ENCODE assay signal across 8 cellular contexts in the genomic region with DNA sequence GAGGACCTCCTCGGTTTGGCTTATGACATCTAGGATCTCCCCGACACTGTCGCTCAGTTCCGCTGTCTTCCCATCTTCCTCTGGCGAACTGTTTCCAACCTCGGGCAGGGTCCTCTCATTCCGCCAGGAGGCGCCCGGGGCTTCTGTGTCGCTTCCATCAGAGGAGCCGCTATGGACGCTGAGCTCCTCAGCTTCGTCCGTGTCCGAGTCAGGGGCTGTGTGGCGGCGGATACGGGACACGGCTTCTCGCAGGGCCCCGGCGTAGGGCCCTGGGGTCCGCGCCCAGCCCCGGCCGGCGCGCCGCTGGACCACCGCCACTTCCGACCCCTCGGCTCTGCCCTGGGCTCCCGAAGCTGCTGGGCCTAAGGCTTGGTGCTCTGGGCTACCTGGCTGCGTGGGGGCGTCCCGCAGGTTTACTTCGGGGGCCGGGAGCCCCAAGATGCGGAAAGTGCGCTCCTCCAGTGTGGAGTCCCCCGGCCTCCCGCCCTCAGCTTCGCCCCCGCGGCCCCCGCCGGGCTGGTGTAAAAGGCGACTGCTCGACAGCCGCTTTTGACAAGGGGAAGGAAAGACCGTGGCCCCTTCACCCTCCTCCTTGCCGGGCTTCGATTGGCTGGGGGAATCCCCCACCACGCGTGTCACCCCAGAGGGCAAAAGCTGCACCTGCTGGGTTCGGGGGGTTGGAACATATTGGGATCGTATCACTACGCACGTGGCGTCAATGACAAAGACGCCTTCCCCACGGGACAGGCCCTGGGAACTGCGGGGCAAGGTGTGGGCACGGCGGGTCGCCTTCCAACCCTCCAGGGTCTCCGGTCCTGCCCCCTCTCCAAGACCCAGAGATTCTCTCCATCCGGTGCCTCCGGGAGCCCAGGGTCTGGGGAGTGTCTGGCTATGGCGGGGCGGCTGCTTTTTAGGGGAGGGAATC. TPM values are rescaled to one million over a fixed set of nuclear protein-coding genes. Genes with fewer than 3 reads are reported as not detected.
DNase-seq lines count a peak whose midpoint lies in the region; ATAC-seq and TF ChIP-seq lines count a peak whose summit lies in the region.

No MANE protein-coding gene starts in this region.

- H3K4me3 ChIP-seq in SK-N-MC (peak overlapping the region; percentile 34), prostate gland (peak overlapping the region; percentile 18 to 30)

- ATAC-seq in HG02798 (IDR thresholded peaks at IDR 0.05; ENCODE audit: poor library complexity, unreplicated experiment) (no peak), HG02981 (IDR thresholded peaks at IDR 0.05; ENCODE audit: unreplicated experiment) (no peak)

- H3K4me1 ChIP-seq in prostate gland (replicated peaks): peaks cover 19% of the 10 kb centered on the region

- 9% methylated on average over 71 of the region's 71 CpGs for WGBS in prostate gland

- TF ChIP-seq POLR2A in prostate gland (IDR thresholded peaks at IDR 0.05): no peak

- intact Hi-C loops in prostate gland (cut with DNase I): loop anchor here (5.0 kb wide), 1 partner anchor 145 kb away; a partner anchor contains a TSS

- peaks cover 3% of the 10 kb centered on the region for H3K27me3 ChIP-seq in prostate gland (replicated peaks; ENCODE audit: insufficient read depth)

- H3K9me3 ChIP-seq in SK-N-MC (ENCODE audit: low read depth, low read length): no peaks in the 10 kb centered on the region
- no peaks in the 10 kb centered on the region for H3K9me3 ChIP-seq in prostate gland

- H3K36me3 ChIP-seq in SK-N-MC (ENCODE audit: insufficient read depth, low read length): no peaks in the 10 kb centered on the region; the same call in 1 of the 2 replicates
- no peaks in the 10 kb centered on the region for H3K36me3 ChIP-seq in prostate gland

- no peak overlapping the region for H3K9ac ChIP-seq in SK-N-MC (ENCODE audit: insufficient read length)

- H3K27ac ChIP-seq in SK-N-MC (no peak overlapping the region), prostate gland (no peak overlapping the region)

- peak; percentile 66 for DNase-seq in COR-L47 (lab: John Stamatoyannopoulos, UW)
- peak; percentile 93 for DNase-seq in HuH-7 (ENCODE audit: low spot score)
- DNase-seq in SK-N-MC (ENCODE audit: low read depth, low spot score): no peak
- peak; percentile 86 for DNase-seq in astrocyte of the hippocampus (ENCODE audit: low read depth, low spot score)
- DNase-seq in hippocampal formation (lab: John Stamatoyannopoulos, UW): peak; percentile 52 to 69
- peak; percentile 69 for DNase-seq in prostate gland (ENCODE audit: low spot score)

- peak in 3 of 4 experiments; percentile 50 to 72 (median 60) for TF ChIP-seq CTCF in prostate gland (IDR thresholded peaks at IDR 0.05)

RNA-seq across cellular contexts. Expression of a gene that starts 2.1 kb away (rescaled TPM):
- total RNA-seq in prostate gland: 1 to 10 TPM in 1 of 2 donors, not detected in 1; 1.0 TPM

RNA-seq across cellular contexts. Expression of a gene that starts 18.9 kb away (rescaled TPM):
- not detected for total RNA-seq in prostate gland

RNA-seq across cellular contexts. Expression of a gene that starts 21.5 kb away (rescaled TPM):
- total RNA-seq in prostate gland: 10 to 100 TPM; 53.9 to 55.4 TPM

RNA-seq across cellular contexts. Expression of a gene that starts 25.5 kb away (rescaled TPM):
- total RNA-seq in prostate gland: 1 to 10 TPM in 1 of 2 donors, not detected in 1; 1.1 TPM

RNA-seq across cellular contexts. Expression of a gene that starts 39.8 kb away (rescaled TPM):
- total RNA-seq in prostate gland: 10 to 100 TPM; 87.6 to 92.4 TPM
